Comparison of ENCODE assay signal across 8 cellular contexts in genomic region chr20:20712474-20713243, GRCh38. TPM values are rescaled to one million over a fixed set of nuclear protein-coding genes. Genes with fewer than 3 reads are reported as not detected.
DNase-seq lines count a peak whose midpoint lies in the region; ATAC-seq lines count a peak whose summit lies in the region.

Gene RALGAPA2, minus strand, starts transcription at chr20:20712644. Its CDS starts 164 bp downstream, at chr20:20712480.

- peak within 1 kb of the TSS; percentile 76 to 91 (median 83) for H3K27ac ChIP-seq in BLaER1 treated with 17β-estradiol and CSF1 and Interleukin-3, amounts not matched to agents 10 nM and 100 nM

- H3K36me3 Mint-ChIP-seq in dendritic cell treated with granulocyte-macrophage colony-stimulating factor and Interleukin-4, amounts not matched to agents 40 ng/mL and 50 ng/mL, for 4 days (ENCODE audit: low read depth), result peaks cover 6% of the 10 kb centered on the region

- H3K4me3 ChIP-seq in BLaER1 treated with 17β-estradiol and CSF1 and Interleukin-3, amounts not matched to agents 10 nM and 100 nM, result peak within 1 kb of the TSS; percentile 83 to 97 (median 90)

- peak; percentile 98 for DNase-seq in NCI-H748 treated with DMSO at 0.1 percent for 48 hours (lab: John Stamatoyannopoulos, UW)
- DNase-seq in activated CD4-positive, alpha-beta T cell treated with anti-CD3 and anti-CD28 coated beads, Interleukin-2, amount 50 U/mL, for 24 hours (ENCODE audit: low read depth in 1 of 2, low spot score in 1 of 2), result peak; percentile 92 to 95
- peak; percentile 99 for DNase-seq in left lobe of liver (ENCODE audit: low spot score)
- DNase-seq in stimulated activated CD4-positive, alpha-beta T cell treated with anti-CD3 and anti-CD28 coated beads, Interleukin-2, amount 100 ng/mL, for 4 hours (ENCODE audit: low read depth), result peak; percentile 94

- peaks cover 40% of the 10 kb centered on the region for H3K4me1 Mint-ChIP-seq in dendritic cell treated with granulocyte-macrophage colony-stimulating factor and Interleukin-4, amounts not matched to agents 40 ng/mL and 50 ng/mL, for 4 days (ENCODE audit: low read depth)

- peak; percentile 96 for ATAC-seq in GM19372 (IDR thresholded peaks at IDR 0.05; ENCODE audit: low read depth, unreplicated experiment)
- peak; percentile 90 for ATAC-seq in HG03558 (IDR thresholded peaks at IDR 0.05; ENCODE audit: extremely low read depth, unreplicated experiment)
- ATAC-seq in left lobe of liver, result peak; percentile 91

- H3K9ac ChIP-seq in BLaER1 treated with 17β-estradiol and CSF1 and Interleukin-3, amounts not matched to agents 10 nM and 100 nM, result peak within 1 kb of the TSS; percentile 79 to 90 (median 87)

- H3K27ac Mint-ChIP-seq in dendritic cell treated with granulocyte-macrophage colony-stimulating factor and Interleukin-4, amounts not matched to agents 40 ng/mL and 50 ng/mL, for 4 days, result peak within 1 kb of the TSS; percentile 95

- H3K27me3 ChIP-seq in BLaER1 treated with 17β-estradiol and CSF1 and Interleukin-3, amounts not matched to agents 10 nM and 100 nM, result no peaks in the 10 kb centered on the region

- H3K9me3 Mint-ChIP-seq in dendritic cell treated with granulocyte-macrophage colony-stimulating factor and Interleukin-4, amounts not matched to agents 40 ng/mL and 50 ng/mL, for 4 days, result no peaks in the 10 kb centered on the region

- H4K20me1 ChIP-seq in BLaER1 treated with 17β-estradiol and CSF1 and Interleukin-3, amounts not matched to agents 10 nM and 100 nM, result peaks cover 0 to 14% (median 0%) of the 10 kb centered on the region in 11 experiments; a peak in 5 of 22 replicates

- H3K9me3 ChIP-seq in BLaER1 treated with 17β-estradiol and CSF1 and Interleukin-3, amounts not matched to agents 10 nM and 100 nM (replicated peaks in 1 of 11), result peaks cover 0 to 15% (median 5%) of the 10 kb centered on the region in 11 experiments; a peak in 9 of 22 replicates

- H3K4me1 ChIP-seq in BLaER1 treated with 17β-estradiol and CSF1 and Interleukin-3, amounts not matched to agents 10 nM and 100 nM, result peaks cover 20 to 33% (median 24%) of the 10 kb centered on the region in 10 experiments

- peak within 1 kb of the TSS; percentile 85 to 97 (median 93) for H3K4me2 ChIP-seq in BLaER1 treated with 17β-estradiol and CSF1 and Interleukin-3, amounts not matched to agents 10 nM and 100 nM

- intact Hi-C loops in dendritic cell treated with granulocyte-macrophage colony-stimulating factor and Interleukin-4, amounts not matched to agents 40 ng/mL and 50 ng/mL, for 4 days (cut with micrococcal nuclease), result loop anchor here (1.0 to 5.0 kb wide), 2 partner anchors 68 to 110 kb away; no protein-coding TSS in a partner anchor

- no peaks in the 10 kb centered on the region for H3K27me3 Mint-ChIP-seq in dendritic cell treated with granulocyte-macrophage colony-stimulating factor and Interleukin-4, amounts not matched to agents 40 ng/mL and 50 ng/mL, for 4 days

- peak within 1 kb of the TSS; percentile 94 for H3K4me3 Mint-ChIP-seq in dendritic cell treated with granulocyte-macrophage colony-stimulating factor and Interleukin-4, amounts not matched to agents 40 ng/mL and 50 ng/mL, for 4 days

- H3K36me3 ChIP-seq in BLaER1 treated with 17β-estradiol and CSF1 and Interleukin-3, amounts not matched to agents 10 nM and 100 nM, result peaks cover 0 to 19% (median 6%) of the 10 kb centered on the region in 11 experiments; a peak in 10 of 22 replicates

RNA-seq across cellular contexts. Expression of gene RALGAPA2, which starts in this region (rescaled TPM):
- 52.0 TPM for total RNA-seq in left lobe of liver

Comparison
In these comparisons a context has a peak if more than half of its experiments do, and no peak if none do; other contexts are left out.
1. Peak in every context shown above with its lines: DNase-seq, ATAC-seq, H3K4me3 ChIP-seq and H3K27ac ChIP-seq.